ENCODE assay signal across 27 cellular contexts in genomic region chr1:56031011-56031410, GRCh38.
"Had no signal": no experiment of that assay in that cellular context is flagged by ENCODE, and none has a peak within 500 bp of the region (broad histone marks: within the 10 kb centered on the region; RNA-seq: fewer than 3 reads in every experiment).

No MANE protein-coding gene starts in this region.

- H3K9me3 Mint-ChIP-seq: natural killer cell; nephron; neural progenitor cell; stimulated activated naive CD8-positive, alpha-beta T cell treated with anti-CD3 and anti-CD28 coated beads, Interleukin-15, Interleukin-2, amounts not matched to agents 100 ng/mL and 50 ng/mL, for 24 hours had no signal

- FAIRE-seq: small intestine had no signal

- H3K4me3 ChIP-seq: neural progenitor cell, ovary, prostate gland, right lobe of liver, sigmoid colon, stomach, thoracic aorta, thyroid gland, tibial nerve, upper lobe of right lung, uterus had no signal

- DNase-seq: naive thymus-derived CD4-positive, alpha-beta T cell; natural killer cell; occipital lobe; ovary; right cardiac atrium; right lobe of liver; sigmoid colon; small intestine; stimulated activated CD4-positive, alpha-beta T cell treated with anti-CD3 and anti-CD28 coated beads, Interleukin-15, amount 100 ng/mL, for 24 hours; stimulated activated CD4-positive, alpha-beta T cell treated with anti-CD3 and anti-CD28 coated beads, Interleukin-2, amount 100 ng/mL, for 24 hours; stimulated activated CD4-positive, alpha-beta T cell treated with anti-CD3 and anti-CD28 coated beads, Interleukin-2, amount 100 ng/mL, for 48 hours; stimulated activated CD4-positive, alpha-beta T cell treated with anti-CD3 and anti-CD28 coated beads, Interleukin-4, amount 100 ng/mL, for 24 hours; stimulated activated naive B cell treated with anti-CD40 and anti-IgM and Interleukin-4, amounts not matched to agents 10 μg/mL and 1 μg/mL and 100 μg/mL, for 72 hours; stimulated activated naive CD4-positive, alpha-beta T cell treated with Interleukin-2 at 50 U/mL for 16 hours; stomach; thyroid gland; upper lobe of right lung; uterus had no signal

- H3K9me3 ChIP-seq: ovary, prostate gland, right lobe of liver, sigmoid colon, stomach, thoracic aorta, thyroid gland, tibial nerve, upper lobe of right lung, uterus had no signal

- H2AFZ ChIP-seq: neural progenitor cell, parathyroid adenoma had no signal

- ATAC-seq: naive thymus-derived CD4-positive, alpha-beta T cell; natural killer cell; right cardiac atrium; right lobe of liver; stimulated activated effector memory CD8-positive, alpha-beta T cell treated with anti-CD3 and anti-CD28 coated beads, Interleukin-12 subunit alpha, Interleukin-12 subunit beta, amount 100 ng/mL, for 72 hours; stimulated activated naive B cell treated with anti-CD40 and anti-IgM and Interleukin-4, amounts not matched to agents 10 μg/mL and 1 μg/mL and 100 μg/mL, for 72 hours; upper lobe of right lung had no signal

- H3K4me2 ChIP-seq: neural progenitor cell had no signal

- H3K4me1 ChIP-seq: neural progenitor cell, parathyroid adenoma, prostate gland, right lobe of liver, stomach, uterus had no signal

- H3K36me3 Mint-ChIP-seq: naive thymus-derived CD4-positive, alpha-beta T cell; natural killer cell; neural progenitor cell; stimulated activated effector memory CD8-positive, alpha-beta T cell treated with anti-CD3 and anti-CD28 coated beads, Interleukin-12 subunit alpha, Interleukin-12 subunit beta, amount 100 ng/mL, for 72 hours; stimulated activated naive B cell treated with anti-CD40 and anti-IgM and Interleukin-4, amounts not matched to agents 10 μg/mL and 1 μg/mL and 100 μg/mL, for 72 hours; type B pancreatic cell had no signal

- H3K4me1 Mint-ChIP-seq: natural killer cell; neural progenitor cell; stimulated activated effector memory CD8-positive, alpha-beta T cell treated with anti-CD3 and anti-CD28 coated beads, Interleukin-12 subunit alpha, Interleukin-12 subunit beta, amount 100 ng/mL, for 72 hours; stimulated activated naive B cell treated with anti-CD40 and anti-IgM and Interleukin-4, amounts not matched to agents 10 μg/mL and 1 μg/mL and 100 μg/mL, for 72 hours had no signal

- H3K27me3 ChIP-seq: neural progenitor cell, ovary, right lobe of liver, sigmoid colon, stomach, thyroid gland, tibial nerve, upper lobe of right lung, uterus had no signal

- H3K4me3 Mint-ChIP-seq: naive thymus-derived CD4-positive, alpha-beta T cell; natural killer cell; nephron; neural progenitor cell; stimulated activated effector memory CD8-positive, alpha-beta T cell treated with anti-CD3 and anti-CD28 coated beads, Interleukin-12 subunit alpha, Interleukin-12 subunit beta, amount 100 ng/mL, for 72 hours; stimulated activated naive B cell treated with anti-CD40 and anti-IgM and Interleukin-4, amounts not matched to agents 10 μg/mL and 1 μg/mL and 100 μg/mL, for 72 hours; stimulated activated naive CD8-positive, alpha-beta T cell treated with anti-CD3 and anti-CD28 coated beads, Interleukin-15, Interleukin-2, amounts not matched to agents 100 ng/mL and 50 ng/mL, for 24 hours; type B pancreatic cell had no signal

- H3K27ac ChIP-seq: neural progenitor cell, ovary, parathyroid adenoma, prostate gland, right lobe of liver, sigmoid colon, stomach, thoracic aorta, thyroid gland, tibial nerve, upper lobe of right lung, uterus had no signal

- H3K79me2 ChIP-seq: parathyroid adenoma had no signal

- H3K27ac Mint-ChIP-seq: naive thymus-derived CD4-positive, alpha-beta T cell; natural killer cell; nephron; neural progenitor cell; stimulated activated effector memory CD8-positive, alpha-beta T cell treated with anti-CD3 and anti-CD28 coated beads, Interleukin-12 subunit alpha, Interleukin-12 subunit beta, amount 100 ng/mL, for 72 hours; stimulated activated naive B cell treated with anti-CD40 and anti-IgM and Interleukin-4, amounts not matched to agents 10 μg/mL and 1 μg/mL and 100 μg/mL, for 72 hours; stimulated activated naive CD8-positive, alpha-beta T cell treated with anti-CD3 and anti-CD28 coated beads, Interleukin-15, Interleukin-2, amounts not matched to agents 100 ng/mL and 50 ng/mL, for 24 hours; type B pancreatic cell had no signal

- H3K36me3 ChIP-seq: neural progenitor cell, ovary, prostate gland, right lobe of liver, sigmoid colon, stomach, thoracic aorta, thyroid gland, tibial nerve, upper lobe of right lung, uterus had no signal

- H3K9ac ChIP-seq: neural progenitor cell, parathyroid adenoma had no signal
